In the genomic region with DNA sequence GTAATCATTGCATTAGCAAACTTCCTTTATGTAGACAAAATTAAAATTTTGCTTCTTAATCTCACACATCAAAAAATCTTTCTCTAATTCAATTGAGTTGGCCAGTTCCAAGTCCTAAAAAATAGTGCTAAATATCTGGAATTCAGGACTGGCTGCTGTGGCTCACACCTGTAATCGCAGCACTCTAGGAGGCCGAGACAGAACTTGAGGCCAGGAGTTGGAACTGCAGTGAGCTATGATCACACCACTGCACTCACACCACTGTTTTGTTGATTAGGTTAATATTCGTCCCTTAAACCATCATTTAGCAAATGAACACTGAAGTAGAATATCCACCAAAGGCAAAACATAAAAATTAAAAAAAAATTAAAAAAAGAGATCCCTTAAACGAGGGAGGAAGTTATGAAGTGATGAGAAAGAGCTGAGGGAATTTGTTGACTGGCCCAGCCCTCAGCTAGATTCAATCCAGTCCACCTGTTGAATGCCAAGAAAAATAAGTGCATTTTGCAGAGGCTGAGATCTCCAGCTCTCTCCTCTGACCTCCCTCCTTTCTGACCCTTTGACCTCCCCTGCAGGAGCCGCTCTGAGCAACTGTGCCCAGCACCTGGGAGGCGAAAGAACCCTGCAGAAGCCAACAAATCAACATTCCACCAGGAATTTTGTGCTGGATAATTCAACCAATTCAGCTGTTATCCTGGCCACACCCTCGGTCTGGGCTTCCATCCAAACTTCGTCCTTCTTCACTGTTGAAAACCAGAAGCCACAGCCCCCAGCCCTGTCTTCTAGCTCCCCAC, we compare ENCODE assay signal across 23 cellular contexts.
DNase-seq lines count a peak whose midpoint lies in the region; TF ChIP-seq lines count a peak whose summit lies in the region.
"Had no signal": no experiment of that assay in that cellular context is flagged by ENCODE, and none has a peak within 500 bp of the region (broad histone marks: within the 10 kb centered on the region; RNA-seq: fewer than 3 reads in every experiment).

No MANE protein-coding gene starts in this region.

- no peak for TF ChIP-seq CTCF in HEK293 (tag by site-specific recombination; IDR thresholded peaks at IDR 0.05)
- no peak for TF ChIP-seq CTCF in astrocyte of the spinal cord (IDR thresholded peaks at IDR 0.05; ENCODE audit: low read depth, low read length)
- no peak for TF ChIP-seq CTCF in vagina (IDR thresholded peaks at IDR 0.05)
- TF ChIP-seq CTCF in GM13976 (IDR thresholded peaks at IDR 0.05; ENCODE audit: borderline replicate concordance, control extremely low read depth, extremely low read depth, insufficient read depth, missing control alignments), result no peak
- TF ChIP-seq CTCF in type B pancreatic cell (conservative IDR thresholded peaks at IDR 0.05), result no peak

- peaks cover 4% of the 10 kb centered on the region for H3K4me1 Mint-ChIP-seq in type B pancreatic cell (ENCODE audit: unreplicated experiment)
- H3K4me1 Mint-ChIP-seq: T-cell had no signal

- H3K36me3 Mint-ChIP-seq in type B pancreatic cell, result no peaks in the 10 kb centered on the region
- H3K36me3 Mint-ChIP-seq: T-cell had no signal

- in situ Hi-C loops in astrocyte of the spinal cord (cut with HindIII; ENCODE audit: low sequenced_read_pairs) (no loop called here), GM13976 (cut with MboI; ENCODE audit: low sequenced_read_pairs, unreplicated experiment) (no loop called here)

- intact Hi-C loops in vagina (cut with DNase I), result no loop called here

- DNase-seq in AG08396 (ENCODE audit: low spot score) (peak; percentile 4), astrocyte of the spinal cord (ENCODE audit: low read depth, low spot score) (peak; percentile 3), left kidney (ENCODE audit: low read depth, low spot score) (peak; percentile 16), vagina (ENCODE audit: extremely low spot score in 2 of 2) (no peak), GM13976 (ENCODE audit: low spot score) (no peak), type B pancreatic cell (ENCODE audit: extremely low spot score, unreplicated experiment) (no peak), NCI-H82 (lab: John Stamatoyannopoulos, UW) (no peak)
- DNase-seq: activated CD8-positive, alpha-beta T cell treated with anti-CD3 and anti-CD28 coated beads for 36 hours; Calu3; colonic mucosa; GF-D8; mesenchymal stem cell; MV-4-11; NCI-H2107; NCI-H748 treated with DMSO at 0.1 percent for 48 hours; RPMI8226; sigmoid colon; stimulated activated CD4-positive, alpha-beta T cell treated with anti-CD3 and anti-CD28 coated beads, Interleukin-4, amount 100 ng/mL, for 1 hour; T-cell; WERI-Rb-1 had no signal

- H3K9me3 ChIP-seq in HEK293 (ENCODE audit: control insufficient read depth, insufficient read depth, low read depth, low read length) (no peaks in the 10 kb centered on the region), vagina (no peaks in the 10 kb centered on the region)
- H3K9me3 ChIP-seq: colonic mucosa, gastroesophageal sphincter, sigmoid colon had no signal

- H3K27ac ChIP-seq in HEK293 (ENCODE audit: extremely low read depth, low read depth, low read length), result no peak overlapping the region
- H3K27ac ChIP-seq in vagina, result no peak overlapping the region
- H3K27ac ChIP-seq: colonic mucosa, gastroesophageal sphincter, sigmoid colon, WERI-Rb-1 had no signal

- no peak overlapping the region for H3K4me3 ChIP-seq in HEK293 (ENCODE audit: low read depth, low read length)
- no peak overlapping the region for H3K4me3 ChIP-seq in astrocyte of the spinal cord (ENCODE audit: low read depth, low read length)
- H3K4me3 ChIP-seq in vagina, result no peak overlapping the region
- H3K4me3 ChIP-seq: colonic mucosa, gastroesophageal sphincter, sigmoid colon had no signal

- no peaks in the 10 kb centered on the region for H3K36me3 ChIP-seq in HEK293 (ENCODE audit: control insufficient read depth in 2 of 2, insufficient read depth in 1 of 2, low read length in 2 of 2)
- no peaks in the 10 kb centered on the region for H3K36me3 ChIP-seq in vagina
- H3K36me3 ChIP-seq: colonic mucosa, gastroesophageal sphincter, sigmoid colon, WERI-Rb-1 had no signal

- TF ChIP-seq POLR2A in vagina (IDR thresholded peaks at IDR 0.05), result no peak

- H3K27me3 Mint-ChIP-seq in type B pancreatic cell, result no peaks in the 10 kb centered on the region
- H3K27me3 Mint-ChIP-seq: activated CD8-positive, alpha-beta T cell treated with anti-CD3 and anti-CD28 coated beads for 36 hours; T-cell had no signal

- H3K4me3 Mint-ChIP-seq in type B pancreatic cell, result no peak overlapping the region
- H3K4me3 Mint-ChIP-seq: activated CD8-positive, alpha-beta T cell treated with anti-CD3 and anti-CD28 coated beads for 36 hours; activated T-helper 1 cell treated with anti-CD3 and anti-CD28 coated beads, Interleukin-12 subunit alpha, Interleukin-12 subunit beta, Interleukin-2, Interleukin-4 antibody, amounts not matched to agents 30 ng/mL and 10 ng/mL and 1 ng/mL, durations not matched to agents 14 hours and 24 hours and 36 hours; T-cell had no signal

- H3K27me3 ChIP-seq in vagina, result no peaks in the 10 kb centered on the region
- H3K27me3 ChIP-seq: colonic mucosa, gastroesophageal sphincter, sigmoid colon had no signal

- no peak overlapping the region for H3K27ac Mint-ChIP-seq in type B pancreatic cell
- H3K27ac Mint-ChIP-seq: activated CD8-positive, alpha-beta T cell treated with anti-CD3 and anti-CD28 coated beads for 36 hours; activated T-helper 1 cell treated with anti-CD3 and anti-CD28 coated beads, Interleukin-12 subunit alpha, Interleukin-12 subunit beta, Interleukin-2, Interleukin-4 antibody, amounts not matched to agents 30 ng/mL and 10 ng/mL and 1 ng/mL, durations not matched to agents 14 hours and 24 hours and 36 hours; T-cell had no signal

- H3K4me1 ChIP-seq in HEK293 (ENCODE audit: control insufficient read depth, insufficient read depth, low read length), result no peaks in the 10 kb centered on the region
- no peaks in the 10 kb centered on the region for H3K4me1 ChIP-seq in vagina
- H3K4me1 ChIP-seq: colonic mucosa, gastroesophageal sphincter, sigmoid colon had no signal

- POLR2A ChIA-PET in HEK293 (lab: Yijun Ruan, JAX), result no interaction called here

- CTCF ChIA-PET in HEK293 (lab: Yijun Ruan, JAX), result interaction anchor here (0.5 kb wide), 1 partner anchor 66 kb away, joined by 5 read pairs; no protein-coding TSS in a partner anchor

- H3K9me3 Mint-ChIP-seq in type B pancreatic cell, result no peaks in the 10 kb centered on the region
- H3K9me3 Mint-ChIP-seq: activated CD8-positive, alpha-beta T cell treated with anti-CD3 and anti-CD28 coated beads for 36 hours; activated T-helper 1 cell treated with anti-CD3 and anti-CD28 coated beads, Interleukin-12 subunit alpha, Interleukin-12 subunit beta, Interleukin-2, Interleukin-4 antibody, amounts not matched to agents 30 ng/mL and 10 ng/mL and 1 ng/mL, durations not matched to agents 14 hours and 24 hours and 36 hours; T-cell had no signal

TF ChIP-seq in HEK293, 187 proteins besides CTCF, POLR2A, EP300 and RAD21:
- TF ChIP-seq, protein P1, sequence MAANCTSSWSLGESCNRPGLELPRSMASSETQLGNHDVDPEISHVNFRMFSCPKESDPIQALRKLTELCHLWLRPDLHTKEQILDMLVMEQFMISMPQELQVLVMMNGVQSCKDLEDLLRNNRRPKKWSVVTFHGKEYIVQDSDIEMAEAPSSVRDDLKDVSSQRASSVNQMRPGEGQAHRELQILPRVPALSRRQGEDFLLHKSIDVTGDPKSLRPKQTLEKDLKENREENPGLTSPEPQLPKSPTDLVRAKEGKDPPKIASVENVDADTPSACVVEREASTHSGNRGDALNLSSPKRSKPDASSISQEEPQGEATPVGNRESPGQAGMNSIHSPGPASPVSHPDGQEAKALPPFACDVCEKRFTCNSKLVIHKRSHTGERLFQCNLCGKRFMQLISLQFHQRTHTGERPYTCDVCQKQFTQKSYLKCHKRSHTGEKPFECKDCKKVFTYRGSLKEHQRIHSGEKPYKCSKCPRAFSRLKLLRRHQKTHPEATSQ (tag by site-specific recombination; IDR thresholded peaks at IDR 0.05), result no peak
- TF ChIP-seq ZNF23 (tag by site-specific recombination; IDR thresholded peaks at IDR 0.05; ENCODE audit: borderline replicate concordance) (no peak), TRIM28 (IDR thresholded peaks at IDR 0.05; ENCODE audit: borderline replicate concordance, low read length) (no peak), SCRT2 (tag by site-specific recombination; IDR thresholded peaks at IDR 0.05) (peak; percentile 88), GLI2 (tag by site-specific recombination; IDR thresholded peaks at IDR 0.05; ENCODE audit: borderline replicate concordance, low read depth) (no peak), ZNF404 (tag by site-specific recombination; IDR thresholded peaks at IDR 0.05) (no peak), OVOL3 (tag by site-specific recombination; IDR thresholded peaks at IDR 0.05) (no peak), ZNF366 (tag by site-specific recombination; conservative IDR thresholded peaks at IDR 0.05) (no peak), KLF7 (tag by site-specific recombination; IDR thresholded peaks at IDR 0.05; ENCODE audit: borderline replicate concordance) (no peak), SCRT1 (tag by site-specific recombination; IDR thresholded peaks at IDR 0.05; ENCODE audit: borderline replicate concordance) (peak; percentile 66; the same call in 1 of the 2 replicates), ZNF561 (tag by site-specific recombination; IDR thresholded peaks at IDR 0.05; ENCODE audit: borderline replicate concordance) (no peak), KLF1 (tag by site-specific recombination; IDR thresholded peaks at IDR 0.05) (peak; percentile 26; the same call in 1 of the 2 replicates), ZNF529 (tag by site-specific recombination; IDR thresholded peaks at IDR 0.05; ENCODE audit: insufficient replicate concordance) (no peak), ZEB2 (tag by site-specific recombination; IDR thresholded peaks at IDR 0.05) (no peak), ZXDB (tag by site-specific recombination; IDR thresholded peaks at IDR 0.05) (no peak), ZNF843 (tag by site-specific recombination; IDR thresholded peaks at IDR 0.05) (no peak), ZNF768 (tag by site-specific recombination; IDR thresholded peaks at IDR 0.05) (no peak)

Comparison
In these comparisons a context has a peak if more than half of its experiments do, and no peak if none do; other contexts are left out.
1. DNase-seq: peak in AG08396 (single experiment), astrocyte of the spinal cord (single experiment) and left kidney (single experiment); none in vagina (0 of 2), GM13976 (single experiment), type B pancreatic cell (single experiment) and NCI-H82 (single experiment).